ENCODE assay signal across 28 cellular contexts in genomic region chr2:216992056-216992455, GRCh38.
DNase-seq lines count a peak whose midpoint lies in the region; ATAC-seq, FAIRE-seq and TF ChIP-seq lines count a peak whose summit lies in the region.
"Had no signal": no experiment of that assay in that cellular context is flagged by ENCODE, and none has a peak within 500 bp of the region (broad histone marks: within the 10 kb centered on the region; RNA-seq: fewer than 3 reads in every experiment).

No MANE protein-coding gene starts in this region.

- TF ChIP-seq CTCF in kidney (IDR thresholded peaks at IDR 0.05; ENCODE audit: borderline replicate concordance, extremely low read depth, insufficient read depth): no peak

- FAIRE-seq in kidney (lab: Jason Lieb, UNC): no peak
- FAIRE-seq: frontal cortex had no signal

- no peak overlapping the region for H3K27ac ChIP-seq in kidney (ENCODE audit: low read depth in 2 of 2, low read length in 2 of 2)
- H3K27ac ChIP-seq: C4-2B, cardiac muscle cell, right lobe of liver, RWPE1, SK-N-MC, suprapubic skin had no signal

- ATAC-seq in sciatic nerve (no peak), GM19455 (IDR thresholded peaks at IDR 0.05; ENCODE audit: unreplicated experiment) (no peak)
- ATAC-seq: activated naive CD4-positive, alpha-beta T cell treated with anti-CD3 and anti-CD28 coated beads, Interleukin-2, amount 50 U/mL, for 72 hours; esophagus mucosa; left lobe of liver; naive thymus-derived CD8-positive, alpha-beta T cell; right lobe of liver; stimulated activated naive B cell treated with anti-CD40 and anti-IgM and Interleukin-4, amounts not matched to agents 10 μg/mL and 1 μg/mL and 100 μg/mL, for 72 hours had no signal

- H3K4me1 ChIP-seq in adipocyte (ENCODE audit: control insufficient read depth, insufficient read depth, low read length): peaks cover 31% of the 10 kb centered on the region
- no peaks in the 10 kb centered on the region for H3K4me1 ChIP-seq in kidney (ENCODE audit: control insufficient read depth in 1 of 2, insufficient read depth in 1 of 2, low read depth in 1 of 2, low read length in 2 of 2)
- H3K4me1 ChIP-seq: right lobe of liver had no signal

- no peaks in the 10 kb centered on the region for H3K9me3 ChIP-seq in adipocyte (ENCODE audit: control insufficient read depth, low read length)
- no peaks in the 10 kb centered on the region for H3K9me3 ChIP-seq in kidney (ENCODE audit: control insufficient read depth in 1 of 2, low read length in 2 of 2)
- H3K9me3 ChIP-seq: right lobe of liver, suprapubic skin had no signal

- peaks cover 9% of the 10 kb centered on the region for H3K27me3 ChIP-seq in adipocyte (replicated peaks; ENCODE audit: control insufficient read depth, insufficient read depth, low read length)
- H3K27me3 ChIP-seq: cardiac muscle cell, right lobe of liver, suprapubic skin had no signal

- DNase-seq in EH (ENCODE audit: low read depth): peak; percentile 25
- peak; percentile 24 for DNase-seq in adipocyte (ENCODE audit: low read depth)
- peak; percentile 85 for DNase-seq in kidney
- peak; percentile 61 for DNase-seq in sciatic nerve (ENCODE audit: low spot score)
- no peak for DNase-seq in NCI-H1048 (lab: John Stamatoyannopoulos, UW)
- DNase-seq in activated naive CD4-positive, alpha-beta T cell (lab: John Stamatoyannopoulos, UW): no peak
- DNase-seq: activated CD4-positive, alpha-beta memory T cell treated with anti-CD3 and anti-CD28 coated beads, Interleukin-2, amount 10 ng/mL, durations not matched to agents 7 days and 5 days; activated CD4-positive, CD25-positive, alpha-beta regulatory T cell treated with anti-CD3 and anti-CD28 coated beads, Interleukin-2, amount 50 U/mL, for 72 hours; activated CD8-positive, alpha-beta memory T cell treated with anti-CD3 and anti-CD28 coated beads, Interleukin-2, amount 50 U/mL, for 48 hours; anterior cingulate cortex; GOT3; midbrain; naive thymus-derived CD8-positive, alpha-beta T cell; NCI-H2029 treated with DMSO at 0.1 percent for 48 hours; right lobe of liver; stimulated activated CD4-positive, alpha-beta T cell treated with anti-CD3 and anti-CD28 coated beads, Interleukin-15, amount 100 ng/mL, for 24 hours; stimulated activated naive B cell treated with anti-CD40 and anti-IgM and Interleukin-4, amounts not matched to agents 10 μg/mL and 1 μg/mL and 100 μg/mL, for 72 hours; T-helper 2 cell had no signal

- H3K36me3 ChIP-seq in adipocyte (ENCODE audit: control insufficient read depth, insufficient read depth, low read length, severe bottlenecking) (no peaks in the 10 kb centered on the region), kidney (ENCODE audit: control insufficient read depth in 1 of 2, insufficient read depth in 2 of 2, low read length in 2 of 2) (no peaks in the 10 kb centered on the region)
- H3K36me3 ChIP-seq: cardiac muscle cell, right lobe of liver, suprapubic skin had no signal

- H3K4me3 ChIP-seq in adipocyte (ENCODE audit: low read length) (no peak overlapping the region), kidney (ENCODE audit: low read length in 2 of 2) (no peak overlapping the region)
- H3K4me3 ChIP-seq: cardiac muscle cell, right lobe of liver, SK-N-MC, suprapubic skin had no signal

- H3K9ac ChIP-seq in adipocyte (ENCODE audit: low read length): no peak overlapping the region
- H3K9ac ChIP-seq in kidney (ENCODE audit: low read length in 2 of 2): no peak overlapping the region

- intact Hi-C loops in kidney (cut with DNase I) (loop anchor here (10.0 kb wide), 1 partner anchor 113 kb away; no protein-coding TSS in a partner anchor), sciatic nerve (cut with DNase I) (no loop called here)

Comparison
In these comparisons a context has a peak if more than half of its experiments do, and no peak if none do; other contexts are left out.
1. DNase-seq: peak in EH (single experiment), adipocyte (single experiment), kidney (single experiment) and sciatic nerve (single experiment); none in NCI-H1048 (single experiment) and activated naive CD4-positive, alpha-beta T cell (0 of 4).